29 cellular contexts compared by ENCODE assay signal in the genomic region with DNA sequence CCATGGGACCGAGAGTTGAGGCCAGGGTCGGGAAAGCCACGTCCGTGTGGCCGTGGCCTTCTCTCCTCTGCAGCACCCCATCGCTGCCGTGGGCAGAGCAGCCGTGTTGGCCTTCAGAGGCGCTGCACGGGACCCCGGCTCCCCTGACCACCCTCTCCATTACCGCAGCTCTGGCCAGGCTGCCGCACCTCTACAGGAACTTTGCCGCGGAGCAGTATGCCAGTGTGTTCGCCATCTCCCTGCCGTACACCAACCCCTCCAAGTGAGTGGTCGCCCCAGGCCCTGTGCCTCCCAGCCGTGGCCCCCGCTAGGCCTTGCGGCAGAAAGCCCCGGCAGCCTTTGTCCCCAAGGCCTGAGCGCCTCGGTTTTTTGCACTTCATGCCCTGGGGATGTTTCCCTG. TPM values are rescaled to one million over a fixed set of nuclear protein-coding genes. Genes with fewer than 3 reads are reported as not detected.
DNase-seq lines count a peak whose midpoint lies in the region; ATAC-seq and TF ChIP-seq lines count a peak whose summit lies in the region.
"Had no signal": no experiment of that assay in that cellular context is flagged by ENCODE, and none has a peak within 500 bp of the region (broad histone marks: within the 10 kb centered on the region; RNA-seq: fewer than 3 reads in every experiment).

No MANE protein-coding gene starts in this region.

- H2BK120ac ChIP-seq in neuronal stem cell (ENCODE audit: low read depth, low read length) = no peak overlapping the region

- H3K14ac ChIP-seq in neuronal stem cell (ENCODE audit: low read length) = no peak overlapping the region

- DNase-seq in DND-41 = no peak
- no peak for DNase-seq in neuronal stem cell (ENCODE audit: low spot score)
- DNase-seq in RWPE1 (ENCODE audit: low spot score) = no peak
- DNase-seq in hepatic stellate cell (ENCODE audit: low spot score) = no peak
- DNase-seq: 8988T; ACHN; AML-193; C1 segment of cervical spinal cord; Caco-2; Calu3; CD4-positive, alpha-beta T cell; CD4-positive, CD25-positive, alpha-beta regulatory T cell; CD8-positive, alpha-beta memory T cell; CD8-positive, alpha-beta T cell; COR-L47; DMS 273 treated with DMSO at 0.1 percent for 48 hours; DMS153; DMS53; DMS79; DMS79 treated with DMSO at 0.1 percent for 48 hours; EL had no signal

- H3K4me3 ChIP-seq in DND-41 (ENCODE audit: low read depth in 1 of 2, low read length in 2 of 2) = no peak overlapping the region
- no peak overlapping the region for H3K4me3 ChIP-seq in neuronal stem cell (ENCODE audit: low read length in 2 of 2)
- H3K4me3 ChIP-seq: A549; BLaER1; BLaER1 treated with 17β-estradiol and CSF1 and Interleukin-3, amounts not matched to agents 10 nM and 100 nM had no signal

- H3K27ac ChIP-seq in DND-41 (ENCODE audit: low read length) = no peak overlapping the region
- H3K27ac ChIP-seq in neuronal stem cell (replicated peaks; ENCODE audit: low read length) = no peak overlapping the region
- no peak overlapping the region for H3K27ac ChIP-seq in RWPE1
- H3K27ac ChIP-seq: 22Rv1; A549; BLaER1; BLaER1 treated with 17β-estradiol and CSF1 and Interleukin-3, amounts not matched to agents 10 nM and 100 nM; C4-2B had no signal

- H3K4me1 ChIP-seq in DND-41 (ENCODE audit: insufficient read depth, low read length) (no peaks in the 10 kb centered on the region), neuronal stem cell (ENCODE audit: control insufficient read depth in 2 of 2, insufficient read depth in 1 of 2, low read depth in 1 of 2, low read length in 2 of 2) (no peaks in the 10 kb centered on the region)
- H3K4me1 ChIP-seq: A549, BE2C, Caco-2 had no signal

- H2AFZ ChIP-seq in DND-41 (ENCODE audit: low read depth, low read length) (no peak overlapping the region), neuronal stem cell (ENCODE audit: low read length) (no peak overlapping the region)

- no peak overlapping the region for H3K4ac ChIP-seq in neuronal stem cell (ENCODE audit: low read length)

- H4K20me1 ChIP-seq in DND-41 (ENCODE audit: insufficient read depth, low read length) = no peaks in the 10 kb centered on the region; the same call in 1 of the 2 replicates

- H3K9ac ChIP-seq in DND-41 (ENCODE audit: low read depth, low read length) (no peak overlapping the region), neuronal stem cell (ENCODE audit: low read depth, low read length, poor library complexity) (no peak overlapping the region)
- H3K9ac ChIP-seq: BLaER1; BLaER1 treated with 17β-estradiol and CSF1 and Interleukin-3, amounts not matched to agents 10 nM and 100 nM had no signal

- H3K27me3 ChIP-seq in DND-41 (ENCODE audit: insufficient read depth, low read length, poor library complexity) (no peaks in the 10 kb centered on the region), neuronal stem cell (ENCODE audit: control insufficient read depth in 3 of 3, insufficient read depth in 3 of 3, low read depth in 1 of 3, low read length in 3 of 3) (no peaks in the 10 kb centered on the region)
- H3K27me3 ChIP-seq: BE2C; BLaER1; BLaER1 treated with 17β-estradiol and CSF1 and Interleukin-3, amounts not matched to agents 10 nM and 100 nM had no signal

- H3K4me2 ChIP-seq in DND-41 (ENCODE audit: insufficient read depth, low read length) = no peak overlapping the region
- H3K4me2 ChIP-seq in neuronal stem cell (ENCODE audit: insufficient read depth, low read length, poor library complexity, severe bottlenecking) = no peak overlapping the region
- H3K4me2 ChIP-seq: A549; BLaER1; BLaER1 treated with 17β-estradiol and CSF1 and Interleukin-3, amounts not matched to agents 10 nM and 100 nM had no signal

- ATAC-seq in DND-41 (ENCODE audit: insufficient read depth, low read depth) = 0 out of 3 replicates have a peak, but pooled peaks have one; percentile 22
- ATAC-seq: A549; CD8-positive, alpha-beta T cell had no signal

- H3K36me3 ChIP-seq in DND-41 (ENCODE audit: insufficient read depth, low read length) (peaks cover 80% of the 10 kb centered on the region), neuronal stem cell (replicated peaks in 1 of 2; ENCODE audit: control insufficient read depth in 2 of 2, insufficient read depth in 2 of 2, low read length in 2 of 2) (peaks cover 17 to 85% of the 10 kb centered on the region in 2 donors)

- H3K23ac ChIP-seq in neuronal stem cell (ENCODE audit: low read depth, low read length, poor library complexity) = no peak overlapping the region

- POLR2A ChIA-PET in RWPE1 (lab: Yijun Ruan, JAX; ENCODE audit: low non-redundant PET) = interaction anchor here (0.6 kb wide), 2 partner anchors 64 to 625 kb away, joined by 5 read pairs; no protein-coding TSS in a partner anchor

- H2BK12ac ChIP-seq in neuronal stem cell (ENCODE audit: low read length) = no peak overlapping the region

- CTCF ChIA-PET in RWPE1 (lab: Yijun Ruan, JAX) = no interaction called here

- H3K9me3 ChIP-seq in DND-41 (ENCODE audit: insufficient read depth, low read length, severe bottlenecking) = no peaks in the 10 kb centered on the region
- no peaks in the 10 kb centered on the region for H3K9me3 ChIP-seq in neuronal stem cell (replicated peaks in 1 of 2; ENCODE audit: control insufficient read depth in 2 of 2, insufficient read depth in 1 of 2, low read depth in 1 of 2, low read length in 2 of 2)
- H3K9me3 ChIP-seq: A549; BE2C; BLaER1; BLaER1 treated with 17β-estradiol and CSF1 and Interleukin-3, amounts not matched to agents 10 nM and 100 nM; Caco-2 had no signal

- H3K79me1 ChIP-seq in neuronal stem cell (ENCODE audit: low read depth, low read length) = peaks cover 6% of the 10 kb centered on the region

- WGBS in neuronal stem cell (ENCODE audit: extremely low coverage in 2 of 2, insufficient read length in 2 of 2, insufficient replicate concordance in 1 of 2), 2 donors = no CpG with 5 or more reads among the region's 24 CpGs

- no peak overlapping the region for H4K91ac ChIP-seq in neuronal stem cell (ENCODE audit: low read depth, low read length, poor library complexity)

- peak overlapping the region; percentile 5 for H2BK5ac ChIP-seq in neuronal stem cell (ENCODE audit: low read length)

- H3K79me2 ChIP-seq in DND-41 (ENCODE audit: insufficient read depth, low read length) = no peaks in the 10 kb centered on the region

- H4K8ac ChIP-seq in neuronal stem cell (ENCODE audit: low read depth, low read length) = no peak overlapping the region

- H3K18ac ChIP-seq in neuronal stem cell (ENCODE audit: low read length) = no peak overlapping the region

- no peak overlapping the region for H2BK15ac ChIP-seq in neuronal stem cell (ENCODE audit: low read length)

- TF ChIP-seq CTCF in DND-41 (IDR thresholded peaks at IDR 0.05; ENCODE audit: borderline replicate concordance, extremely low read depth, low read length, poor library complexity, severe bottlenecking) (no peak), RWPE1 (conservative IDR thresholded peaks at IDR 0.05; ENCODE audit: low read depth) (no peak)

- no peak overlapping the region for H2AK5ac ChIP-seq in neuronal stem cell (ENCODE audit: low read depth, low read length)

RNA-seq across cellular contexts. Expression of a gene that starts 27.8 kb away (rescaled TPM):
- polyA plus RNA-seq in neuronal stem cell (2013, experiment 1 of 2) = 54.6 TPM
- polyA plus RNA-seq in neuronal stem cell (2013, experiment 2 of 2) = 53.2 TPM

RNA-seq across cellular contexts. Expression of a gene that starts 28.0 kb away (rescaled TPM):
- 28.2 TPM for polyA plus RNA-seq in neuronal stem cell (2013, experiment 1 of 2)
- polyA plus RNA-seq in neuronal stem cell (2013, experiment 2 of 2) = 27.7 TPM

RNA-seq across cellular contexts. Expression of a gene that starts 48.9 kb away (rescaled TPM):
- polyA plus RNA-seq in neuronal stem cell (2013, experiment 1 of 2) = 16.0 TPM
- 14.8 TPM for polyA plus RNA-seq in neuronal stem cell (2013, experiment 2 of 2)

RNA-seq across cellular contexts. Expression of a gene that starts 56.0 kb away (rescaled TPM):
- 2.0 TPM for polyA plus RNA-seq in neuronal stem cell (2013, experiment 1 of 2)
- polyA plus RNA-seq in neuronal stem cell (2013, experiment 2 of 2) = 1.7 TPM
- polyA plus RNA-seq: CD14-positive monocyte; CD4-positive, alpha-beta memory T cell; CD4-positive, CD25-positive, alpha-beta regulatory T cell; CD8-positive, alpha-beta memory T cell had no signal
